In genomic region chrX:131650637-131651410, GRCh38 we compare ENCODE assay signal across 22 cellular contexts.
DNase-seq lines count a peak whose midpoint lies in the region; ATAC-seq and TF ChIP-seq lines count a peak whose summit lies in the region.
"Had no signal": no experiment of that assay in that cellular context is flagged by ENCODE, and none has a peak within 500 bp of the region (broad histone marks: within the 10 kb centered on the region; RNA-seq: fewer than 3 reads in every experiment).

No MANE protein-coding gene starts in this region.

- WGBS in SK-N-SH (ENCODE audit: low lambda C conversion rate), result 15% methylated on average over 4 of the region's 4 CpGs

- TF ChIP-seq CTCF in SK-N-SH (IDR thresholded peaks at IDR 0.05) (no peak), fibroblast of mammary gland (conservative IDR thresholded peaks at IDR 0.05; ENCODE audit: control insufficient read depth, insufficient read depth, low read depth, low read length) (no peak), upper lobe of right lung (IDR thresholded peaks at IDR 0.05) (no peak)

- POLR2A ChIA-PET in SK-N-SH (lab: Yijun Ruan, JAX), result no interaction called here

- CTCF ChIA-PET in SK-N-SH (lab: Yijun Ruan, JAX), result interaction anchor here (0.6 kb wide), 1 partner anchor 26 kb away, joined by 3 read pairs; no protein-coding TSS in a partner anchor

- no peaks in the 10 kb centered on the region for H3K9me3 ChIP-seq in SK-N-SH
- H3K9me3 ChIP-seq in upper lobe of right lung, result no peaks in the 10 kb centered on the region
- H3K9me3 ChIP-seq: HAP-1, sigmoid colon had no signal

- intact Hi-C loops in upper lobe of right lung (cut with DNase I), result no loop called here

- H3K27me3 ChIP-seq in SK-N-SH (ENCODE audit: insufficient read depth) (no peaks in the 10 kb centered on the region), upper lobe of right lung (no peaks in the 10 kb centered on the region)
- H3K27me3 ChIP-seq: neural progenitor cell, sigmoid colon had no signal

- no peaks in the 10 kb centered on the region for H3K79me2 ChIP-seq in SK-N-SH (ENCODE audit: insufficient read depth)

- no peak overlapping the region for H3K9ac ChIP-seq in SK-N-SH
- H3K9ac ChIP-seq: neural progenitor cell had no signal

- H3K36me3 ChIP-seq in SK-N-SH (replicated peaks in 1 of 2; ENCODE audit: control insufficient read depth in 1 of 2, insufficient read depth in 2 of 2, low read length in 1 of 2) (no peaks in the 10 kb centered on the region), upper lobe of right lung (no peaks in the 10 kb centered on the region)
- H3K36me3 ChIP-seq: HAP-1, neural progenitor cell, sigmoid colon had no signal

- peak overlapping the region in 1 of 2 experiments; percentile 50; a peak in 1 of 4 replicates for H3K27ac ChIP-seq in SK-N-SH (ENCODE audit: low read depth in 2 of 2, low read length in 1 of 2)
- H3K27ac ChIP-seq in upper lobe of right lung, result no peak overlapping the region
- H3K27ac ChIP-seq: C4-2B, dorsolateral prefrontal cortex, neural progenitor cell, sigmoid colon had no signal

- ATAC-seq in HG02798 (IDR thresholded peaks at IDR 0.05; ENCODE audit: poor library complexity, unreplicated experiment) (no peak), upper lobe of right lung (no peak)
- ATAC-seq: activated CD8-positive, alpha-beta T cell treated with anti-CD3 and anti-CD28 coated beads for 36 hours; T-cell had no signal

- H3K4me2 ChIP-seq in SK-N-SH, result peak overlapping the region; percentile 15; the same call in 1 of the 2 replicates
- H3K4me2 ChIP-seq: neural progenitor cell had no signal

- no peak overlapping the region for H3K4me3 ChIP-seq in SK-N-SH (ENCODE audit: low read depth in 2 of 2, low read length in 1 of 2)
- no peak overlapping the region for H3K4me3 ChIP-seq in fibroblast of mammary gland (ENCODE audit: control insufficient read depth, low read depth, low read length)
- no peak overlapping the region for H3K4me3 ChIP-seq in upper lobe of right lung
- H3K4me3 ChIP-seq: dorsolateral prefrontal cortex, HAP-1, neural progenitor cell, sigmoid colon had no signal

- TF ChIP-seq RAD21 in SK-N-SH (IDR thresholded peaks at IDR 0.05; ENCODE audit: low read length), result no peak

- peak; percentile 33 for DNase-seq in A172 (ENCODE audit: low spot score)
- peak; percentile 16 for DNase-seq in H4 (ENCODE audit: low spot score)
- DNase-seq in SK-N-SH, result no peak
- peak; percentile 2 for DNase-seq in fibroblast of mammary gland (ENCODE audit: low read depth)
- no peak for DNase-seq in hepatic stellate cell (ENCODE audit: low spot score)
- no peak for DNase-seq in upper lobe of right lung
- DNase-seq in HUDEP-2 (lab: John Stamatoyannopoulos, UW; ENCODE audit: unreplicated experiment in 76 of 76), result no peak
- DNase-seq: activated CD8-positive, alpha-beta T cell treated with anti-CD3 and anti-CD28 coated beads for 36 hours; activated naive CD4-positive, alpha-beta T cell treated with Interleukin-2 at 50 U/mL for 16 hours; DND-41; dorsolateral prefrontal cortex; kidney glomerular epithelial cell; NCI-H1092 treated with DMSO at 0.1 percent for 48 hours; NCI-H1930; NCI-H226; SHP77; sigmoid colon; T-cell had no signal

- peaks cover 4% of the 10 kb centered on the region for H3F3A ChIP-seq in SK-N-SH (replicated peaks; ENCODE audit: insufficient read depth)

- no peaks in the 10 kb centered on the region for H4K20me1 ChIP-seq in SK-N-SH (ENCODE audit: insufficient read depth)

- TF ChIP-seq EP300 in SK-N-SH (IDR thresholded peaks at IDR 0.05; ENCODE audit: borderline replicate concordance in 1 of 2, low read depth in 1 of 2, low read length in 1 of 2), result no peak

- no peaks in the 10 kb centered on the region for H3K9me2 ChIP-seq in SK-N-SH

- H2AFZ ChIP-seq in SK-N-SH (ENCODE audit: low read depth), result peak overlapping the region; percentile 44; the same call in 1 of the 2 replicates
- H2AFZ ChIP-seq: neural progenitor cell had no signal

- H3K4me1 ChIP-seq in SK-N-SH (ENCODE audit: control insufficient read depth in 1 of 2, insufficient read depth in 2 of 2, low read depth in 1 of 2, low read length in 1 of 2) (no peaks in the 10 kb centered on the region), upper lobe of right lung (no peaks in the 10 kb centered on the region)
- H3K4me1 ChIP-seq: HAP-1, neural progenitor cell, sigmoid colon had no signal

TF ChIP-seq in SK-N-SH, 30 proteins besides CTCF, POLR2A, EP300 and RAD21:
- TF ChIP-seq TEAD4 (IDR thresholded peaks at IDR 0.05; ENCODE audit: borderline replicate concordance, insufficient read depth) (no peak), SMC3 (IDR thresholded peaks at IDR 0.05; ENCODE audit: low read depth, low read length) (no peak), RFX5 (IDR thresholded peaks at IDR 0.05; ENCODE audit: low read length) (no peak), SIN3A (IDR thresholded peaks at IDR 0.05; ENCODE audit: borderline replicate concordance, low read depth, low read length) (no peak), MEF2A (IDR thresholded peaks at IDR 0.05; ENCODE audit: borderline replicate concordance, low read depth) (no peak), CHD2 (IDR thresholded peaks at IDR 0.05; ENCODE audit: low read length, partially characterized antibody) (no peak), FOSL2 (IDR thresholded peaks at IDR 0.05; ENCODE audit: borderline replicate concordance, low read depth) (peak; percentile 47; the same call in 1 of the 2 replicates), GABPA (IDR thresholded peaks at IDR 0.05; ENCODE audit: low read depth) (no peak), NFIC (IDR thresholded peaks at IDR 0.05; ENCODE audit: borderline replicate concordance) (no peak), YY1 (IDR thresholded peaks at IDR 0.05; ENCODE audit: low read depth) (no peak), FOXM1 (IDR thresholded peaks at IDR 0.05; ENCODE audit: low read depth) (no peak), TAF1 (IDR thresholded peaks at IDR 0.05; ENCODE audit: borderline replicate concordance, low read depth, low read length) (no peak), JUND (IDR thresholded peaks at IDR 0.05) (peak; percentile 30; the same call in 1 of the 2 replicates), TCF12 (IDR thresholded peaks at IDR 0.05) (no peak), GATA2 (CRISPR knock-in tag; IDR thresholded peaks at IDR 0.05) (no peak), ZBTB33 (IDR thresholded peaks at IDR 0.05; ENCODE audit: borderline replicate concordance, low read depth) (no peak)

Comparison
In these comparisons a context has a peak if more than half of its experiments do, and no peak if none do; other contexts are left out.
1. DNase-seq: peak in A172 (single experiment), H4 (single experiment) and fibroblast of mammary gland (single experiment); none in SK-N-SH (single experiment), hepatic stellate cell (single experiment), upper lobe of right lung (single experiment) and HUDEP-2 (0 of 76).